Comparison of ENCODE assay signal across 29 cellular contexts in the genomic region with DNA sequence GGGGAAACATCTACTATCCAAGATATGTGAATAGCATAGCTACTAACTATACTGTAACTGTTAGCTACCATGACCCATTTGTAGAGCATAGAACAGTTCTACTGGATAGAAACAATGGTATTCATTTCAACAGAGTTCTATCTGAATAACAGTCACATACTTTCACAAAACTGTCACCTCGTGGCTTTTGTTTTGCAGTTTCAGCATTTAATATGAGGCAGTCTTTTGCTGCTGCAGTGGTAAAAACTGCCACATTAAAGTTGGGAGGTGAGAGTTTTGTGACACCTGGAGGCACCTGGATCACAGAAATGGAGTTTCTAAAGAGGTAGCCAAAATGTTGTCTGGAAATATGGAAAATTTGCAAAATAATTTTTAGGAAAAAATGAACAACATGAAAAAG.
"Had no signal": no experiment of that assay in that cellular context is flagged by ENCODE, and none has a peak within 500 bp of the region (broad histone marks: within the 10 kb centered on the region; RNA-seq: fewer than 3 reads in every experiment).

No MANE protein-coding gene starts in this region.

- H3K4me2 ChIP-seq: smooth muscle cell had no signal

- H3K9me3 ChIP-seq: neutrophil, pancreas, prostate gland, right atrium auricular region, spleen, suprapubic skin, testis, tibial artery, transverse colon, upper lobe of right lung, uterus had no signal

- FAIRE-seq: pancreas had no signal

- DNase-seq: naive thymus-derived CD8-positive, alpha-beta T cell; nephron progenitor cell; nucleus accumbens; pancreas; retina; spleen; stimulated activated CD4-positive, alpha-beta T cell treated with anti-CD3 and anti-CD28 coated beads, Interleukin-12 subunit alpha, Interleukin-12 subunit beta, amount 100 ng/mL, for 4 hours; stimulated activated CD4-positive, alpha-beta T cell treated with anti-CD3 and anti-CD28 coated beads, Interleukin-1b, Interleukin-23, amount 100 ng/mL, for 48 hours; stimulated activated CD4-positive, alpha-beta T cell treated with anti-CD3 and anti-CD28 coated beads, Interleukin-4, amount 100 ng/mL, for 1 hour; stimulated activated CD4-positive, alpha-beta T cell treated with anti-CD3 and anti-CD28 coated beads, Interleukin-4, amount 100 ng/mL, for 4 hours; stimulated activated CD8-positive, alpha-beta memory T cell treated with anti-CD3 and anti-CD28 coated beads, Interleukin-4, amount 100 ng/mL, for 48 hours; stimulated activated naive CD4-positive, alpha-beta T cell; stimulated activated naive CD8-positive, alpha-beta T cell treated with anti-CD3 and anti-CD28 coated beads, Interleukin-15, amount 100 ng/mL, for 72 hours; stimulated activated naive CD8-positive, alpha-beta T cell treated with anti-CD3 and anti-CD28 coated beads, Interleukin-15, Interleukin-2, amounts not matched to agents 100 U/mL and 50 U/mL, for 24 hours; substantia nigra; testis; tibial artery; transverse colon; upper lobe of right lung; uterus had no signal

- H3K36me3 ChIP-seq: neutrophil, pancreas, prostate gland, right atrium auricular region, spleen, suprapubic skin, transverse colon, upper lobe of right lung, uterus had no signal

- H3K27ac ChIP-seq: neutrophil, pancreas, prostate gland, right atrium auricular region, skin epidermis, spleen, suprapubic skin, testis, tibial artery, transverse colon, upper lobe of right lung, uterus had no signal

- H3K27me3 ChIP-seq: right atrium auricular region, spleen, suprapubic skin, testis, tibial artery, transverse colon, upper lobe of right lung, uterus had no signal

- H3K4me1 ChIP-seq: pancreas, prostate gland, right atrium auricular region, spleen, suprapubic skin, testis, transverse colon, upper lobe of right lung, uterus had no signal

- H3K4me3 ChIP-seq: pancreas, prostate gland, right atrium auricular region, skin epidermis, smooth muscle cell, spleen, suprapubic skin, testis, tibial artery, transverse colon, upper lobe of right lung, uterus had no signal

- ATAC-seq: naive thymus-derived CD8-positive, alpha-beta T cell; natural killer cell treated with Interleukin-12 subunit alpha and Interleukin-12 subunit beta and Interleukin-15 and Interleukin-18, amount 100 ng/mL, for 72 hours; pancreas; sciatic nerve; stimulated activated memory B cell treated with anti-CD40 and anti-IgM and Interleukin-4, amounts not matched to agents 10 μg/mL and 1 μg/mL and 100 μg/mL, for 72 hours; stimulated activated naive CD8-positive, alpha-beta T cell treated with anti-CD3 and anti-CD28 coated beads, Interleukin-15, amount 100 ng/mL, for 72 hours; stimulated activated naive CD8-positive, alpha-beta T cell treated with anti-CD3 and anti-CD28 coated beads, Interleukin-15, Interleukin-2, amounts not matched to agents 100 U/mL and 50 U/mL, for 24 hours; upper lobe of right lung had no signal
